In genomic region chr17:68235336-68235791, GRCh38 we compare ENCODE assay signal across 8 cellular contexts. TPM values are rescaled to one million over a fixed set of nuclear protein-coding genes. Genes with fewer than 3 reads are reported as not detected.
DNase-seq lines count a peak whose midpoint lies in the region; ATAC-seq and TF ChIP-seq lines count a peak whose summit lies in the region.
"Not testable (repeated sequence)": the region's sequence is repeated elsewhere in the genome, so short reads cannot be mapped to it uniquely, and the experiment has no call there.

No MANE protein-coding gene starts in this region.

- H3K27ac ChIP-seq in PC-9: peak overlapping the region; percentile 68
- H3K27ac ChIP-seq in brain microvascular endothelial cell: peak overlapping the region; percentile 72
- H3K27ac ChIP-seq in lung (ENCODE audit: low read depth in 1 of 2, low read length in 1 of 2): peak overlapping the region; percentile 74 to 82
- H3K27ac ChIP-seq in upper lobe of left lung: peak overlapping the region; percentile 67 to 91 (median 76)

- H2AFZ ChIP-seq in PC-9: not testable (repeated sequence)

- not testable (repeated sequence) for H3K27me3 Mint-ChIP-seq in activated T-cell treated with anti-CD3 and anti-CD28 coated beads, Interleukin-2, amount 50 U/mL, for 24 hours

- not testable (repeated sequence) for H3K9me3 Mint-ChIP-seq in activated T-cell treated with anti-CD3 and anti-CD28 coated beads, Interleukin-2, amount 50 U/mL, for 24 hours

- H3K4me3 Mint-ChIP-seq in activated T-cell treated with anti-CD3 and anti-CD28 coated beads, Interleukin-2, amount 50 U/mL, for 24 hours: peak overlapping the region; percentile 12

- not testable (repeated sequence) for H4K20me1 ChIP-seq in PC-9 (ENCODE audit: insufficient read depth)

- not testable (repeated sequence) for H3K9me2 ChIP-seq in PC-9 (ENCODE audit: insufficient read depth)

- H3K4me1 ChIP-seq in PC-9 (replicated peaks; ENCODE audit: insufficient read depth) (peaks cover 18% of the 10 kb centered on the region), upper lobe of left lung (peaks cover 0 to 23% (median 12%) of the 10 kb centered on the region in 4 donors)
- H3K4me1 ChIP-seq in lung (ENCODE audit: control insufficient read depth in 2 of 2, insufficient read depth in 2 of 2, low read length in 2 of 2): not testable (repeated sequence)

- TF ChIP-seq CTCF in GM12865 (IDR thresholded peaks at IDR 0.05; ENCODE audit: insufficient read depth, low read depth, low read length, missing control alignments); PC-9 (conservative IDR thresholded peaks at IDR 0.05); brain microvascular endothelial cell (IDR thresholded peaks at IDR 0.05; ENCODE audit: low read depth, low read length, missing control alignments); lung (IDR thresholded peaks at IDR 0.05; ENCODE audit: control extremely low read depth, extremely low read depth); upper lobe of left lung (IDR thresholded peaks at IDR 0.05): not testable (repeated sequence)

- H3K36me3 Mint-ChIP-seq in activated T-cell treated with anti-CD3 and anti-CD28 coated beads, Interleukin-2, amount 50 U/mL, for 24 hours (ENCODE audit: low read depth): not testable (repeated sequence)

- peak in 1 of 4 donors; percentile 3 for TF ChIP-seq POLR2A in upper lobe of left lung (IDR thresholded peaks at IDR 0.05)

- H3F3A ChIP-seq in PC-9 (ENCODE audit: insufficient read depth, low read depth): not testable (repeated sequence)

- H3K27me3 ChIP-seq in PC-9 (ENCODE audit: insufficient read depth, low read depth); brain microvascular endothelial cell (replicated peaks); lung (ENCODE audit: control insufficient read depth, insufficient read depth); upper lobe of left lung: not testable (repeated sequence)

- DNase-seq in GM12865 (ENCODE audit: low read depth): peak; percentile 11
- not testable (repeated sequence) for DNase-seq in PC-9; activated T-cell treated with anti-CD3 and anti-CD28 coated beads, Interleukin-2, amount 50 U/mL, for 24 hours; brain microvascular endothelial cell; lung (ENCODE audit: low spot score); upper lobe of left lung
- peak; percentile 58 for DNase-seq in globus pallidus (ENCODE audit: low spot score)
- DNase-seq in retina: peak; percentile 74

- H3K27ac Mint-ChIP-seq in activated T-cell treated with anti-CD3 and anti-CD28 coated beads, Interleukin-2, amount 50 U/mL, for 24 hours: peak overlapping the region; percentile 84

- peaks cover 63% of the 10 kb centered on the region for H3K4me1 Mint-ChIP-seq in activated T-cell treated with anti-CD3 and anti-CD28 coated beads, Interleukin-2, amount 50 U/mL, for 24 hours (ENCODE audit: low read depth)

- 72 to 73% methylated on average over 11 of the region's 11 CpGs for WGBS in lung, 2 donors
- WGBS in upper lobe of left lung, 2 donors: 79 to 89% methylated on average over 5 to 10 of the region's 11 CpGs

- H3K4me3 ChIP-seq in GM12865 (ENCODE audit: low read depth, low read length): peak overlapping the region; percentile 26
- H3K4me3 ChIP-seq in PC-9; brain microvascular endothelial cell (ENCODE audit: low read depth, low read length); lung; upper lobe of left lung: not testable (repeated sequence)

- in situ Hi-C loops in brain microvascular endothelial cell (cut with HindIII; ENCODE audit: low pct_ligation_motif_present, low sequenced_read_pairs): not testable (repeated sequence)

- H3K4me2 ChIP-seq in PC-9: 0 out of 2 replicates have a peak overlapping the region, but pooled peaks have one; percentile 6

- not testable (repeated sequence) for TF ChIP-seq EP300 in upper lobe of left lung (IDR thresholded peaks at IDR 0.05)

- BruUV-seq in PC-9 (replicated peaks; lab: Mats Ljungman, UMichigan): TSS peak; percentile 52

- intact Hi-C loops in PC-9 (cut with micrococcal nuclease; ENCODE audit: unreplicated experiment): not testable (repeated sequence)

- H3K79me2 ChIP-seq in PC-9 (ENCODE audit: low read depth): not testable (repeated sequence)

- ATAC-seq in lung (ENCODE audit: insufficient read depth, low FRiP score): not testable (repeated sequence)
- ATAC-seq in upper lobe of left lung (ENCODE audit: low FRiP score in 2 of 2): peak in 1 of 2 donors; percentile 19

- not testable (repeated sequence) for H3K9me3 ChIP-seq in PC-9 (ENCODE audit: insufficient read depth, low read depth); lung (ENCODE audit: control insufficient read depth in 2 of 2, insufficient read depth in 1 of 2, low read length in 1 of 2); upper lobe of left lung

- H3K36me3 ChIP-seq in PC-9 (ENCODE audit: low read depth); brain microvascular endothelial cell (replicated peaks); lung (ENCODE audit: control insufficient read depth in 2 of 2, insufficient read depth in 2 of 2, low read length in 2 of 2); upper lobe of left lung: not testable (repeated sequence)

- CTCF ChIA-PET in PC-9 (lab: Charles Lee): not testable (repeated sequence)

- POLR2A ChIA-PET in PC-9 (lab: Charles Lee; ENCODE audit: unreplicated experiment): not testable (repeated sequence)

RNA-seq across cellular contexts. Expression of gene AMZ2, which starts 12.5 kb away (rescaled TPM):
- total RNA-seq in PC-9 (2021): 60.8 and 88.3 TPM in 2 replicates
- 10 to 100 TPM; 27.1 to 52.8 TPM for total RNA-seq in lung
- polyA plus RNA-seq in lung: 10 to 100 TPM; 37.0 to 55.2 TPM
- 10 to 100 TPM; 19.4 to 50.3 (median 45.8) TPM for total RNA-seq in upper lobe of left lung

RNA-seq across cellular contexts. Expression of gene SLC16A6, which starts 55.6 kb away (rescaled TPM):
- 0.70 and 0.83 TPM in 2 replicates for total RNA-seq in PC-9 (2021)
- 1 to 10 TPM; 2.3 to 7.2 TPM for total RNA-seq in lung
- 10 to 100 TPM in 1 of 2 donors, 1 to 10 TPM in 1; 2.0 to 10.9 TPM for polyA plus RNA-seq in lung
- total RNA-seq in upper lobe of left lung: 1 to 10 TPM; 2.4 to 9.9 (median 6.5) TPM

RNA-seq across cellular contexts. Expression of gene ARSG, which starts 55.9 kb away (rescaled TPM):
- total RNA-seq in PC-9 (2021): 4.0 and 6.6 TPM in 2 replicates
- 1 to 10 TPM; 2.2 to 9.3 TPM for total RNA-seq in lung
- polyA plus RNA-seq in lung: 1 to 10 TPM; 1.5 to 6.4 TPM
- 10 to 100 TPM in 2 of 6 donors, 1 to 10 TPM in 4; 3.6 to 16.8 (median 7.7) TPM for total RNA-seq in upper lobe of left lung
